ENCODE assay signal across 8 cellular contexts in genomic region chr22:35299717-35300497, GRCh38. TPM values are rescaled to one million over a fixed set of nuclear protein-coding genes. Genes with fewer than 3 reads are reported as not detected.
DNase-seq lines count a peak whose midpoint lies in the region; ATAC-seq, FAIRE-seq and TF ChIP-seq lines count a peak whose summit lies in the region.

TSS of gene TOM1 (plus strand) at chr22:35299894. CDS start at chr22:35299929, 35 bp downstream.

- intact Hi-C loops in adrenal gland (cut with DNase I) (no loop called here), heart left ventricle (cut with DNase I) (loop anchor here in 1 of 10 donors (5.0 kb wide), 1 partner anchor 43 kb away; the partner anchor contains the start of gene HMGXB4)

- DNase-seq in GM12891 (ENCODE audit: insufficient read length, low spot score) (peak; percentile 93), NCI-H146 (lab: John Stamatoyannopoulos, UW) (peak; percentile 92), T-helper 1 cell (peak; percentile 94 to 99 (median 96)), adrenal gland (peak; percentile 97 to 99 (median 98)), heart left ventricle (peak; percentile 97 to 99 (median 98)), pons (ENCODE audit: low spot score) (peak; percentile 99), type B pancreatic cell (ENCODE audit: extremely low spot score, unreplicated experiment) (peak; percentile 97)

- peak within 1 kb of the TSS; percentile 97 for H3K4me3 Mint-ChIP-seq in type B pancreatic cell

- H3K27ac ChIP-seq in adrenal gland (peak within 1 kb of the TSS; percentile 92 to 100 (median 99)), heart left ventricle (peak within 1 kb of the TSS; percentile 73 to 98 (median 92))

- H3K36me3 ChIP-seq in adrenal gland (replicated peaks in 1 of 2) (no peaks in the 10 kb centered on the region), heart left ventricle (peaks cover 0 to 19% (median 4%) of the 10 kb centered on the region in 9 donors)

- peak; percentile 94 for FAIRE-seq in GM12891 (lab: Jason Lieb, UNC)

- peak in 1 of 6 experiments; percentile 7 for TF ChIP-seq CTCF in adrenal gland (IDR thresholded peaks at IDR 0.05)
- TF ChIP-seq CTCF in heart left ventricle (IDR thresholded peaks at IDR 0.05), result no peak
- TF ChIP-seq CTCF in type B pancreatic cell (conservative IDR thresholded peaks at IDR 0.05), result no peak

- H3K27me3 Mint-ChIP-seq in type B pancreatic cell, result no peaks in the 10 kb centered on the region

- H3K9me3 Mint-ChIP-seq in type B pancreatic cell, result no peaks in the 10 kb centered on the region

- H3K4me3 ChIP-seq in adrenal gland, result peak within 1 kb of the TSS; percentile 39 to 87 (median 68)
- H3K4me3 ChIP-seq in heart left ventricle, result peak within 1 kb of the TSS; percentile 63 to 97 (median 76)

- peak within 1 kb of the TSS; percentile 96 for H3K27ac Mint-ChIP-seq in type B pancreatic cell

- no peaks in the 10 kb centered on the region for H3K36me3 Mint-ChIP-seq in type B pancreatic cell

- 0 to 1% (median 1%) methylated on average over 24 to 59 of the region's 59 CpGs for whole genome bisulfite sequencing in adrenal gland, 4 donors
- WGBS in heart left ventricle, 4 donors, result 0 to 1% (median 0%) methylated on average over 28 to 59 of the region's 59 CpGs

- ATAC-seq in HG02852 (IDR thresholded peaks at IDR 0.05; ENCODE audit: unreplicated experiment), result peak; percentile 95
- ATAC-seq in heart left ventricle, result peak; percentile 95 to 98 (median 96)

- TF ChIP-seq POLR2A in GM12891 (IDR thresholded peaks at IDR 0.05; ENCODE audit: low read depth, low read length) (no peak; the same call in 1 of the 2 replicates), adrenal gland (IDR thresholded peaks at IDR 0.05) (peak; percentile 80 to 97), heart left ventricle (IDR thresholded peaks at IDR 0.05) (peak in 1 of 2 donors; percentile 91)

- peaks cover 17% of the 10 kb centered on the region for H3K4me1 Mint-ChIP-seq in type B pancreatic cell (ENCODE audit: unreplicated experiment)

- H3K4me1 ChIP-seq in adrenal gland (replicated peaks in 1 of 2) (peaks cover 15 to 34% of the 10 kb centered on the region in 2 donors), heart left ventricle (peaks cover 0 to 45% (median 24%) of the 10 kb centered on the region in 12 donors)

- H3K9me3 ChIP-seq in adrenal gland (replicated peaks in 1 of 3) (no peaks in the 10 kb centered on the region), heart left ventricle (no peaks in the 10 kb centered on the region)

- H3K27me3 ChIP-seq in adrenal gland (no peaks in the 10 kb centered on the region), heart left ventricle (no peaks in the 10 kb centered on the region)

TF ChIP-seq in GM12891, 5 proteins besides CTCF, POLR2A, EP300 and RAD21:
- TF ChIP-seq PAX5 (IDR thresholded peaks at IDR 0.05; ENCODE audit: insufficient read depth, low read length, severe bottlenecking) (peak; percentile 9), SPI1 (IDR thresholded peaks at IDR 0.05; ENCODE audit: low read depth, low read length) (no peak), POLR2AphosphoS5 (IDR thresholded peaks at IDR 0.05; ENCODE audit: low read depth, low read length) (peak; percentile 60), TAF1 (IDR thresholded peaks at IDR 0.05; ENCODE audit: low read depth, low read length) (0 out of 2 replicates have a peak, but pooled peaks have one; percentile 29), POU2F2 (IDR thresholded peaks at IDR 0.05; ENCODE audit: low read depth, low read length) (peak; percentile 61; the same call in 1 of the 2 replicates)

RNA-seq across cellular contexts. Expression of gene TOM1, which starts in this region (rescaled TPM):
- polyA plus RNA-seq in GM12891 (2012; ENCODE audit: low read depth, missing spikeins), result 17.6 TPM
- total RNA-seq in adrenal gland, result 100 to 1,000 TPM in 5 of 8 donors, 10 to 100 TPM in 3; 82.8 to 188 (median 109) TPM
- 100 to 1,000 TPM in 2 of 3 donors, 10 to 100 TPM in 1; 96.5 to 121 (median 111) TPM for polyA plus RNA-seq in adrenal gland
- 100 to 1,000 TPM in 2 of 9 donors, 10 to 100 TPM in 7; 46.8 to 362 (median 56.8) TPM for total RNA-seq in heart left ventricle
- polyA plus RNA-seq in heart left ventricle, result 10 to 100 TPM; 48.6 to 80.6 TPM
- 27.0 and 37.6 TPM in 2 replicates for total RNA-seq in type B pancreatic cell (ENCODE audit: low replicate concordance)

Comparison
In these comparisons a context has a peak if more than half of its experiments do, and no peak if none do; other contexts are left out.
1. Peak in every context shown above with its lines: DNase-seq, ATAC-seq, H3K4me3 ChIP-seq and H3K27ac ChIP-seq.